9 cellular contexts compared by ENCODE assay signal in genomic region chr11:96267001-96267489, GRCh38.
DNase-seq lines count a peak whose midpoint lies in the region; ATAC-seq and TF ChIP-seq lines count a peak whose summit lies in the region.
"Had no signal": no experiment of that assay in that cellular context is flagged by ENCODE, and none has a peak within 500 bp of the region (broad histone marks: within the 10 kb centered on the region; RNA-seq: fewer than 3 reads in every experiment).

No MANE protein-coding gene starts in this region.

- no peaks in the 10 kb centered on the region; the same call in 1 of the 2 replicates for H3K36me3 ChIP-seq in MM.1S (replicated peaks; ENCODE audit: insufficient read depth, low read length)
- H3K36me3 ChIP-seq in skeletal muscle tissue (ENCODE audit: control insufficient read depth in 3 of 3, insufficient read depth in 3 of 3, low read length in 3 of 3) = no peaks in the 10 kb centered on the region

- no peaks in the 10 kb centered on the region for H3K9me2 ChIP-seq in MM.1S (replicated peaks; ENCODE audit: insufficient read depth, low read length)

- DNase-seq in MM.1S = no peak
- peak; percentile 50 for DNase-seq in dermis blood vessel endothelial cell
- DNase-seq in NCI-H2227 treated with DMSO at 0.1 percent for 48 hours (lab: John Stamatoyannopoulos, UW) = no peak
- DNase-seq in NCI-H187 treated with DMSO at 0.1 percent for 48 hours (lab: John Stamatoyannopoulos, UW) = no peak
- DNase-seq: endodermal cell, posterior cingulate gyrus had no signal

- no peak for TF ChIP-seq CTCF in MM.1S (IDR thresholded peaks at IDR 0.05; ENCODE audit: low read length)

- H4K20me1 ChIP-seq in MM.1S (ENCODE audit: insufficient read depth, low read length) = no peaks in the 10 kb centered on the region

- ATAC-seq in GM18498 (IDR thresholded peaks at IDR 0.05; ENCODE audit: unreplicated experiment) (peak; percentile 2), GM19452 (IDR thresholded peaks at IDR 0.05; ENCODE audit: unreplicated experiment) (no peak)

- H2AFZ ChIP-seq in MM.1S (ENCODE audit: low read length) = no peak overlapping the region

- H3K9ac ChIP-seq in MM.1S (ENCODE audit: low read length) (no peak overlapping the region), skeletal muscle tissue (ENCODE audit: low read depth in 1 of 3, low read length in 3 of 3) (no peak overlapping the region)

- H3K27me3 ChIP-seq in MM.1S (replicated peaks; ENCODE audit: insufficient read depth, low read length) = no peaks in the 10 kb centered on the region
- H3K27me3 ChIP-seq in skeletal muscle tissue (ENCODE audit: control insufficient read depth in 3 of 3, insufficient read depth in 3 of 3, low read length in 3 of 3) = no peaks in the 10 kb centered on the region

- no peaks in the 10 kb centered on the region for H3K9me3 ChIP-seq in MM.1S (replicated peaks; ENCODE audit: insufficient read depth, low read length)
- H3K9me3 ChIP-seq in skeletal muscle tissue (ENCODE audit: control insufficient read depth in 3 of 3, low read length in 3 of 3) = no peaks in the 10 kb centered on the region

- peaks cover 26% of the 10 kb centered on the region for H3K4me1 ChIP-seq in MM.1S (ENCODE audit: low read length)
- peaks cover 0 to 4% (median 3%) of the 10 kb centered on the region in 3 donors for H3K4me1 ChIP-seq in skeletal muscle tissue (ENCODE audit: control insufficient read depth in 3 of 3, insufficient read depth in 3 of 3, low read length in 3 of 3)

- H3K4me3 ChIP-seq in MM.1S (ENCODE audit: low read length) (peak overlapping the region; percentile 28; the same call in 1 of the 2 replicates), skeletal muscle tissue (ENCODE audit: low read length in 3 of 3) (no peak overlapping the region)

- H3K27ac ChIP-seq in MM.1S (ENCODE audit: low read length) (peak overlapping the region; percentile 61; the same call in 1 of the 2 replicates), skeletal muscle tissue (ENCODE audit: low read depth, low read length) (peak overlapping the region; percentile 32)

- H3K4me2 ChIP-seq in MM.1S (ENCODE audit: low read depth, low read length) = peak overlapping the region; percentile 79

- H3K79me2 ChIP-seq in MM.1S (ENCODE audit: low read length) = peaks cover 43% of the 10 kb centered on the region

- H3F3A ChIP-seq in MM.1S (ENCODE audit: insufficient read depth, low read length) = peaks cover 17% of the 10 kb centered on the region
